Comparison of ENCODE assay signal across 20 cellular contexts in the genomic region with DNA sequence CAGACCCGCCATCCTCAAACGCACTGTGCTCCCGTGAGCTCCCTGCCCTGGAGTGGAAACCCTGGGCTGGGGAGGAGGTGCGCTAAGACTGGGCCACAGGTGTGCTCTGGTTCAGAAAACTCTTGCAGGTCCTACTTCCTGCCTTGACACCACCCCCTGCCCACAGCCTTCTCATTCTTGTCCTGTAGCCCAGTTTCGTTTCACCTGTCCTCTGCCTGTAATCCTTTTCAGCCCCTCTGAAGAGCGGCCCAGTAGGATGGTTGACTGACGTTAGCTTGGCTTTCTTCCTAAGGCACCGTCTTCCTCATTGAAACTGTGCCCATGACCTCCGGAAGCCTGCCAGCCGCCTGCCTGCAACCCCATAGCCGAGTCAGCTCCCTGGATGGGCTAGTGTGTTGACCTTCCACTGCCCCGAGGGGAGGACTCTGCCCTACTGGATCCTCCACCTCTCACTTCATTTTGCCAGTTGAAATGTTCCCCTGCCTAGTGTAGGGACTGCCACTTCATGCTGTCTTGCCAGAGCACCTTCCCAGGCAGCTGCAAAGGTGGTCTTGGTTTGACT.
DNase-seq lines count a peak whose midpoint lies in the region; ATAC-seq and TF ChIP-seq lines count a peak whose summit lies in the region.
"Had no signal": no experiment of that assay in that cellular context is flagged by ENCODE, and none has a peak within 500 bp of the region (broad histone marks: within the 10 kb centered on the region; RNA-seq: fewer than 3 reads in every experiment).

No MANE protein-coding gene starts in this region.

- H3K36me3 Mint-ChIP-seq in MCF 10A (ENCODE audit: insufficient read depth, unreplicated experiment) = no peaks in the 10 kb centered on the region
- no peaks in the 10 kb centered on the region for H3K36me3 Mint-ChIP-seq in Caco-2 (ENCODE audit: insufficient read depth, unreplicated experiment)
- H3K36me3 Mint-ChIP-seq: CD4-positive, alpha-beta memory T cell had no signal

- H3K27me3 ChIP-seq in Caco-2 (replicated peaks; ENCODE audit: control insufficient read depth, insufficient read depth, low read length) = no peaks in the 10 kb centered on the region
- H3K27me3 ChIP-seq: Peyer's patch had no signal

- H3K4me1 ChIP-seq in Caco-2 = no peaks in the 10 kb centered on the region

- intact Hi-C loops in MCF 10A (cut with micrococcal nuclease) (no loop called here), Caco-2 (cut with micrococcal nuclease; ENCODE audit: unreplicated experiment) (no loop called here)

- in situ Hi-C loops in T47D (cut with HindIII; ENCODE audit: low pct_unique_long_range_greater_than_20kb, low sequenced_read_pairs) = no loop called here

- BruUV-seq in MCF 10A (replicated peaks; lab: Mats Ljungman, UMichigan) = no TSS peak
- no TSS peak for BruUV-seq in Caco-2 (replicated peaks; lab: Mats Ljungman, UMichigan)

- ATAC-seq in left lobe of liver (peak; percentile 63), HG03460 (IDR thresholded peaks at IDR 0.05; ENCODE audit: unreplicated experiment) (no peak)

- H3K4me3 Mint-ChIP-seq in MCF 10A (ENCODE audit: unreplicated experiment) (no peak overlapping the region), Caco-2 (ENCODE audit: unreplicated experiment) (no peak overlapping the region)
- H3K4me3 Mint-ChIP-seq: CD4-positive, alpha-beta memory T cell had no signal

- H3K4me1 Mint-ChIP-seq in MCF 10A (ENCODE audit: insufficient read depth, unreplicated experiment) = peaks cover 7% of the 10 kb centered on the region
- no peaks in the 10 kb centered on the region for H3K4me1 Mint-ChIP-seq in Caco-2 (ENCODE audit: low read depth, unreplicated experiment)

- H3K27me3 Mint-ChIP-seq in MCF 10A (ENCODE audit: insufficient read depth, unreplicated experiment) (no peaks in the 10 kb centered on the region), Caco-2 (ENCODE audit: insufficient read depth, unreplicated experiment) (no peaks in the 10 kb centered on the region)

- POLR2A ChIA-PET in MCF 10A (lab: Yijun Ruan, JAX) (no interaction called here), Caco-2 (lab: Charles Lee) (no interaction called here)

- H3K36me3 ChIP-seq in Caco-2 (ENCODE audit: control insufficient read depth, insufficient read depth, low read length) = no peaks in the 10 kb centered on the region
- H3K36me3 ChIP-seq: Peyer's patch had no signal

- peak; percentile 18 to 38 for DNase-seq in T47D (ENCODE audit: low read depth in 1 of 2, low spot score in 1 of 2)
- no peak for DNase-seq in MCF 10A (ENCODE audit: unreplicated experiment)
- DNase-seq in NCI-H2029 treated with DMSO at 0.1 percent for 48 hours (lab: John Stamatoyannopoulos, UW) = peak; percentile 34
- DNase-seq in left lobe of liver (ENCODE audit: low spot score) = no peak
- DNase-seq in Caco-2 = no peak
- no peak for DNase-seq in activated CD4-positive, alpha-beta T cell treated with anti-CD3 and anti-CD28 coated beads for 1 hour
- DNase-seq: AML-193; CD4-positive, alpha-beta memory T cell; DMS79; GOT3; NCI-H1048; NCI-H1436 treated with DMSO at 0.1 percent for 48 hours; NCI-H2081 treated with DMSO at 0.1 percent for 48 hours; NK-92 treated with Interleukin-12 subunit alpha and Interleukin-12 subunit beta, amount 100 ng/mL, for 24 hours; Peyer's patch; SHP77 had no signal

- CTCF ChIA-PET in MCF 10A (lab: Yijun Ruan, JAX) (interaction anchor here (1.0 to 2.3 kb wide), 3 partner anchors 15 to 130 kb away, joined by 4 to 15 read pairs (median 4); no protein-coding TSS in a partner anchor), Caco-2 (lab: Charles Lee) (no interaction called here)

- H3K27ac ChIP-seq in temporal lobe (ENCODE audit: low read depth, low read length) = peak overlapping the region; percentile 28
- H3K27ac ChIP-seq: 22Rv1, Peyer's patch, SK-N-MC had no signal

- no peak overlapping the region for H3K4me3 ChIP-seq in Caco-2 (ENCODE audit: low read depth, low read length)
- H3K4me3 ChIP-seq: Peyer's patch, SK-N-MC had no signal

- TF ChIP-seq CTCF in MCF 10A (IDR thresholded peaks at IDR 0.05; ENCODE audit: unreplicated experiment) = no peak
- no peak for TF ChIP-seq CTCF in Caco-2 (IDR thresholded peaks at IDR 0.05; ENCODE audit: insufficient read depth in 1 of 2, low read depth in 1 of 2, low read length in 1 of 2, severe bottlenecking in 1 of 2, unreplicated experiment in 1 of 2)

- no peak overlapping the region for H3K27ac Mint-ChIP-seq in MCF 10A (ENCODE audit: low read depth, unreplicated experiment)
- no peak overlapping the region for H3K27ac Mint-ChIP-seq in Caco-2 (ENCODE audit: unreplicated experiment)
- H3K27ac Mint-ChIP-seq: CD4-positive, alpha-beta memory T cell had no signal

- H3K9me3 Mint-ChIP-seq in MCF 10A (ENCODE audit: unreplicated experiment) (no peaks in the 10 kb centered on the region), Caco-2 (ENCODE audit: unreplicated experiment) (no peaks in the 10 kb centered on the region)

- H3K9me3 ChIP-seq in Caco-2 = no peaks in the 10 kb centered on the region
- H3K9me3 ChIP-seq: Peyer's patch had no signal

Comparison
In these comparisons a context has a peak if more than half of its experiments do, and no peak if none do; other contexts are left out.
1. DNase-seq: peak in T47D (2 of 2) and NCI-H2029 treated with DMSO at 0.1 percent for 48 hours (single experiment); none in MCF 10A (single experiment), left lobe of liver (single experiment), Caco-2 (0 of 2) and activated CD4-positive, alpha-beta T cell treated with anti-CD3 and anti-CD28 coated beads for 1 hour (single experiment).